ENCODE assay signal across 29 cellular contexts in genomic region chr12:68198490-68199086, GRCh38. TPM values are rescaled to one million over a fixed set of nuclear protein-coding genes. Genes with fewer than 3 reads are reported as not detected.
DNase-seq lines count a peak whose midpoint lies in the region; ATAC-seq and TF ChIP-seq lines count a peak whose summit lies in the region.
"Had no signal": no experiment of that assay in that cellular context is flagged by ENCODE, and none has a peak within 500 bp of the region (broad histone marks: within the 10 kb centered on the region; RNA-seq: fewer than 3 reads in every experiment).

No MANE protein-coding gene starts in this region.

- no peak overlapping the region for H2AFZ ChIP-seq in neural progenitor cell (replicated peaks)
- H2AFZ ChIP-seq: parathyroid adenoma had no signal

- no peaks in the 10 kb centered on the region for H3K79me2 ChIP-seq in neural progenitor cell (ENCODE audit: low read depth)
- H3K79me2 ChIP-seq: parathyroid adenoma had no signal

- H3K27me3 ChIP-seq in neural progenitor cell (no peaks in the 10 kb centered on the region), SJCRH30 (no peaks in the 10 kb centered on the region), MG63 (no peaks in the 10 kb centered on the region; the same call in 1 of the 2 replicates)

- H3F3A ChIP-seq in neural progenitor cell (ENCODE audit: low read depth), result no peaks in the 10 kb centered on the region

- H3K9ac ChIP-seq in neural progenitor cell, result no peak overlapping the region
- H3K9ac ChIP-seq: parathyroid adenoma had no signal

- H3K27ac ChIP-seq in neural progenitor cell (no peak overlapping the region), SJCRH30 (no peak overlapping the region)
- H3K27ac ChIP-seq: C4-2B, dorsolateral prefrontal cortex, epithelial cell of prostate, lower lobe of right lung, parathyroid adenoma, RWPE1, SK-N-MC, WERI-Rb-1 had no signal

- no peaks in the 10 kb centered on the region for H3K9me3 Mint-ChIP-seq in activated naive CD4-positive, alpha-beta T cell treated with anti-CD3 and anti-CD28 coated beads for 36 hours
- no peaks in the 10 kb centered on the region for H3K9me3 Mint-ChIP-seq in T-helper 1 cell treated with Interleukin-12 subunit alpha and Interleukin-12 subunit beta and Interleukin-4 antibody, amounts not matched to agents 30 μg/mL and 1 μg/mL, for 36 hours
- H3K9me3 Mint-ChIP-seq in activated naive CD4-positive, alpha-beta T cell treated with anti-CD3 and anti-CD28 coated beads, Interleukin-2, amount 10 ng/mL, durations not matched to agents 7 days and 5 days, result no peaks in the 10 kb centered on the region
- H3K9me3 Mint-ChIP-seq in neural progenitor cell, result no peaks in the 10 kb centered on the region
- H3K9me3 Mint-ChIP-seq: nephron progenitor cell had no signal

- peak overlapping the region; percentile 39 for H3K4me3 Mint-ChIP-seq in activated naive CD4-positive, alpha-beta T cell treated with anti-CD3 and anti-CD28 coated beads for 36 hours
- peak overlapping the region; percentile 88 for H3K4me3 Mint-ChIP-seq in T-helper 1 cell treated with Interleukin-12 subunit alpha and Interleukin-12 subunit beta and Interleukin-4 antibody, amounts not matched to agents 30 μg/mL and 1 μg/mL, for 36 hours
- peak overlapping the region; percentile 22 for H3K4me3 Mint-ChIP-seq in activated naive CD4-positive, alpha-beta T cell treated with anti-CD3 and anti-CD28 coated beads, Interleukin-2, amount 10 ng/mL, durations not matched to agents 7 days and 5 days
- H3K4me3 Mint-ChIP-seq in neural progenitor cell, result no peak overlapping the region
- H3K4me3 Mint-ChIP-seq: nephron progenitor cell had no signal

- peaks cover 13% of the 10 kb centered on the region for H3K4me1 ChIP-seq in neural progenitor cell
- peaks cover 14% of the 10 kb centered on the region; the same call in 1 of the 2 replicates for H3K4me1 ChIP-seq in SJCRH30
- H3K4me1 ChIP-seq: lower lobe of right lung, parathyroid adenoma had no signal

- no peak for TF ChIP-seq CTCF in neural progenitor cell (IDR thresholded peaks at IDR 0.05)

- H3K4me1 Mint-ChIP-seq in activated naive CD4-positive, alpha-beta T cell treated with anti-CD3 and anti-CD28 coated beads for 36 hours (ENCODE audit: low read depth), result peaks cover 33% of the 10 kb centered on the region
- H3K4me1 Mint-ChIP-seq in T-helper 1 cell treated with Interleukin-12 subunit alpha and Interleukin-12 subunit beta and Interleukin-4 antibody, amounts not matched to agents 30 μg/mL and 1 μg/mL, for 36 hours (ENCODE audit: low read depth), result peaks cover 60% of the 10 kb centered on the region
- H3K4me1 Mint-ChIP-seq in activated naive CD4-positive, alpha-beta T cell treated with anti-CD3 and anti-CD28 coated beads, Interleukin-2, amount 10 ng/mL, durations not matched to agents 7 days and 5 days, result peaks cover 38% of the 10 kb centered on the region
- peaks cover 5% of the 10 kb centered on the region for H3K4me1 Mint-ChIP-seq in neural progenitor cell

- H3K36me3 ChIP-seq in neural progenitor cell (no peaks in the 10 kb centered on the region), SJCRH30 (no peaks in the 10 kb centered on the region), MG63 (no peaks in the 10 kb centered on the region)
- H3K36me3 ChIP-seq: lower lobe of right lung, WERI-Rb-1 had no signal

- H3K27ac Mint-ChIP-seq in activated naive CD4-positive, alpha-beta T cell treated with anti-CD3 and anti-CD28 coated beads for 36 hours, result peak overlapping the region; percentile 85
- H3K27ac Mint-ChIP-seq in T-helper 1 cell treated with Interleukin-12 subunit alpha and Interleukin-12 subunit beta and Interleukin-4 antibody, amounts not matched to agents 30 μg/mL and 1 μg/mL, for 36 hours, result peak overlapping the region; percentile 97
- H3K27ac Mint-ChIP-seq in activated naive CD4-positive, alpha-beta T cell treated with anti-CD3 and anti-CD28 coated beads, Interleukin-2, amount 10 ng/mL, durations not matched to agents 7 days and 5 days, result no peak overlapping the region
- peak overlapping the region; percentile 44 for H3K27ac Mint-ChIP-seq in neural progenitor cell
- H3K27ac Mint-ChIP-seq: nephron progenitor cell had no signal

- H3K9me3 ChIP-seq in neural progenitor cell (ENCODE audit: low read depth), result no peaks in the 10 kb centered on the region
- H3K9me3 ChIP-seq in SJCRH30 (replicated peaks), result no peaks in the 10 kb centered on the region; the same call in 1 of the 2 replicates
- no peaks in the 10 kb centered on the region for H3K9me3 ChIP-seq in MG63
- H3K9me3 ChIP-seq: lower lobe of right lung had no signal

- H3K27me3 Mint-ChIP-seq in activated naive CD4-positive, alpha-beta T cell treated with anti-CD3 and anti-CD28 coated beads for 36 hours (ENCODE audit: low read depth), result no peaks in the 10 kb centered on the region
- no peaks in the 10 kb centered on the region for H3K27me3 Mint-ChIP-seq in T-helper 1 cell treated with Interleukin-12 subunit alpha and Interleukin-12 subunit beta and Interleukin-4 antibody, amounts not matched to agents 30 μg/mL and 1 μg/mL, for 36 hours (ENCODE audit: low read depth)
- H3K27me3 Mint-ChIP-seq in activated naive CD4-positive, alpha-beta T cell treated with anti-CD3 and anti-CD28 coated beads, Interleukin-2, amount 10 ng/mL, durations not matched to agents 7 days and 5 days, result no peaks in the 10 kb centered on the region
- H3K27me3 Mint-ChIP-seq in neural progenitor cell (ENCODE audit: insufficient read depth, low read depth), result no peaks in the 10 kb centered on the region

- intact Hi-C loops in activated naive CD4-positive, alpha-beta T cell treated with anti-CD3 and anti-CD28 coated beads for 36 hours (cut with micrococcal nuclease), result no loop called here

- H3K4me3 ChIP-seq in neural progenitor cell (no peak overlapping the region), SJCRH30 (no peak overlapping the region), MG63 (no peak overlapping the region)
- H3K4me3 ChIP-seq: dorsolateral prefrontal cortex, lower lobe of right lung, SK-N-MC had no signal

- H3K4me2 ChIP-seq in neural progenitor cell, result no peak overlapping the region

- no peaks in the 10 kb centered on the region for H4K20me1 ChIP-seq in neural progenitor cell (ENCODE audit: low read depth)

- H3K36me3 Mint-ChIP-seq in activated naive CD4-positive, alpha-beta T cell treated with anti-CD3 and anti-CD28 coated beads for 36 hours (ENCODE audit: low read depth), result no peaks in the 10 kb centered on the region
- H3K36me3 Mint-ChIP-seq in T-helper 1 cell treated with Interleukin-12 subunit alpha and Interleukin-12 subunit beta and Interleukin-4 antibody, amounts not matched to agents 30 μg/mL and 1 μg/mL, for 36 hours (ENCODE audit: low read depth), result peaks cover 18% of the 10 kb centered on the region
- H3K36me3 Mint-ChIP-seq in activated naive CD4-positive, alpha-beta T cell treated with anti-CD3 and anti-CD28 coated beads, Interleukin-2, amount 10 ng/mL, durations not matched to agents 7 days and 5 days, result peaks cover 1% of the 10 kb centered on the region
- no peaks in the 10 kb centered on the region for H3K36me3 Mint-ChIP-seq in neural progenitor cell

- no peak for DNase-seq in activated naive CD4-positive, alpha-beta T cell treated with anti-CD3 and anti-CD28 coated beads for 36 hours
- DNase-seq in activated naive CD4-positive, alpha-beta T cell treated with anti-CD3 and anti-CD28 coated beads, Interleukin-2, amount 50 U/mL, for 16 hours, result no peak
- DNase-seq in activated naive CD4-positive, alpha-beta T cell treated with anti-CD3 and anti-CD28 coated beads, Interleukin-2, amount 10 ng/mL, durations not matched to agents 7 days and 5 days, result no peak
- DNase-seq in neural progenitor cell (ENCODE audit: low spot score) (no peak), SJCRH30 (no peak), MG63 (no peak)
- DNase-seq: activated gamma-delta T cell treated with Interleukin-2 at 50 U/mL for 16 hours; central memory CD4-positive, alpha-beta T cell; dorsolateral prefrontal cortex; EL; lower lobe of right lung; NCI-H1105 treated with DMSO at 0.1 percent for 48 hours; NCI-H2029; NCI-H345; NCI-H774; nephron progenitor cell; right cardiac atrium; T-helper 9 cell; trophoblast cell; WERI-Rb-1 had no signal

- CTCF ChIA-PET in activated naive CD4-positive, alpha-beta T cell treated with anti-CD3 and anti-CD28 coated beads for 36 hours (lab: Charles Lee), result interaction anchor here (0.6 to 1.0 kb wide), 3 partner anchors 15 to 60 kb away, joined by 3 read pairs; no protein-coding TSS in a partner anchor
- CTCF ChIA-PET in activated naive CD4-positive, alpha-beta T cell treated with anti-CD3 and anti-CD28 coated beads, Interleukin-2, amount 10 ng/mL, durations not matched to agents 7 days and 5 days (lab: Charles Lee), result no interaction called here

- ATAC-seq in GM19351 (IDR thresholded peaks at IDR 0.05; ENCODE audit: unreplicated experiment), result no peak
- ATAC-seq: lower lobe of right lung, right cardiac atrium had no signal

RNA-seq across cellular contexts. Expression of gene IL26, which starts 27.0 kb away (rescaled TPM):
- under 1 TPM; 0.33 to 0.42 TPM for total RNA-seq in activated naive CD4-positive, alpha-beta T cell treated with anti-CD3 and anti-CD28 coated beads for 36 hours
- total RNA-seq in neural progenitor cell (ENCODE audit: low replicate concordance), result not detected in 2 replicates
- not detected in 2 replicates for total RNA-seq in SJCRH30 (2014; rRNA removed; shearing (Covaris generic))
- total RNA-seq in MG63 (2014; rRNA removed; shearing (Covaris generic); ENCODE audit: low replicate concordance), result 0.64 and 1.6 TPM in 2 replicates
- total RNA-seq: kidney epithelial cell, lower lobe of right lung, right cardiac atrium had no signal

RNA-seq across cellular contexts. Expression of gene IFNG, which starts 39.0 kb away (rescaled TPM):
- 10 to 100 TPM; 48.8 to 49.1 TPM for total RNA-seq in activated naive CD4-positive, alpha-beta T cell treated with anti-CD3 and anti-CD28 coated beads for 36 hours
- total RNA-seq in neural progenitor cell (ENCODE audit: low replicate concordance), result not detected in 2 replicates
- total RNA-seq in SJCRH30 (2014; rRNA removed; shearing (Covaris generic)), result not detected in 2 replicates
- not detected in 2 replicates for total RNA-seq in MG63 (2014; rRNA removed; shearing (Covaris generic); ENCODE audit: low replicate concordance)
- total RNA-seq: kidney epithelial cell, lower lobe of right lung, right cardiac atrium had no signal

RNA-seq across cellular contexts. Expression of gene IL22, which starts 54.8 kb away (rescaled TPM):
- total RNA-seq in activated naive CD4-positive, alpha-beta T cell treated with anti-CD3 and anti-CD28 coated beads for 36 hours, result under 1 TPM in 1 of 2 experiments, not detected in 1; 0.26 TPM
- not detected in 2 replicates for total RNA-seq in neural progenitor cell (ENCODE audit: low replicate concordance)
- total RNA-seq in SJCRH30 (2014; rRNA removed; shearing (Covaris generic)), result not detected in 2 replicates
- total RNA-seq in MG63 (2014; rRNA removed; shearing (Covaris generic); ENCODE audit: low replicate concordance), result not detected in 2 replicates
- total RNA-seq: dorsolateral prefrontal cortex, kidney epithelial cell, lower lobe of right lung, mononuclear cell, right cardiac atrium had no signal

Comparison
In these comparisons a context has a peak if more than half of its experiments do, and no peak if none do; other contexts are left out.
1. RNA of gene IFNG, which starts 39.0 kb away (total RNA-seq): 48.8 to 49.1 TPM in activated naive CD4-positive, alpha-beta T cell treated with anti-CD3 and anti-CD28 coated beads for 36 hours; not detected in neural progenitor cell, not detected in SJCRH30 and not detected in MG63; every median in the first group is over 10 times any median in the second.